8 cellular contexts compared by ENCODE assay signal in genomic region chrX:85244411-85245210, GRCh38. TPM values are rescaled to one million over a fixed set of nuclear protein-coding genes. Genes with fewer than 3 reads are reported as not detected.
DNase-seq lines count a peak whose midpoint lies in the region; ATAC-seq and TF ChIP-seq lines count a peak whose summit lies in the region.

No MANE protein-coding gene starts in this region.

- H3K9me3 Mint-ChIP-seq in activated CD8-positive, alpha-beta T cell treated with anti-CD3 and anti-CD28 coated beads for 36 hours: no peaks in the 10 kb centered on the region

- peaks cover 4% of the 10 kb centered on the region for H3K4me1 Mint-ChIP-seq in activated CD8-positive, alpha-beta T cell treated with anti-CD3 and anti-CD28 coated beads for 36 hours (ENCODE audit: low read depth)

- H3K27me3 Mint-ChIP-seq in activated CD8-positive, alpha-beta T cell treated with anti-CD3 and anti-CD28 coated beads for 36 hours: peaks cover 9% of the 10 kb centered on the region

- ATAC-seq in GM19455 (IDR thresholded peaks at IDR 0.05; ENCODE audit: unreplicated experiment): peak; percentile 54
- peak; percentile 65 for ATAC-seq in activated CD8-positive, alpha-beta T cell treated with anti-CD3 and anti-CD28 coated beads for 36 hours

- TF ChIP-seq CTCF in activated CD8-positive, alpha-beta T cell treated with anti-CD3 and anti-CD28 coated beads for 36 hours (IDR thresholded peaks at IDR 0.05): no peak
- TF ChIP-seq CTCF in foreskin fibroblast (IDR thresholded peaks at IDR 0.05; ENCODE audit: low read depth, low read length): no peak

- CTCF ChIA-PET in activated CD8-positive, alpha-beta T cell treated with anti-CD3 and anti-CD28 coated beads for 36 hours (lab: Charles Lee): interaction anchor here (1.2 kb wide), 1 partner anchor 13 kb away, joined by 3 read pairs; no protein-coding TSS in a partner anchor

- H3K4me3 Mint-ChIP-seq in activated CD8-positive, alpha-beta T cell treated with anti-CD3 and anti-CD28 coated beads for 36 hours: peak overlapping the region; percentile 88

- H3K27ac Mint-ChIP-seq in activated CD8-positive, alpha-beta T cell treated with anti-CD3 and anti-CD28 coated beads for 36 hours: peak overlapping the region; percentile 81

- DNase-seq in D341Med (ENCODE audit: low spot score): peak; percentile 53
- peak; percentile 26 for DNase-seq in LHCN-M2 (ENCODE audit: low read depth)
- peak; percentile 6 for DNase-seq in activated CD8-positive, alpha-beta T cell treated with anti-CD3 and anti-CD28 coated beads for 36 hours
- peak in 1 of 2 donors; percentile 5 for DNase-seq in foreskin fibroblast
- DNase-seq in nucleus accumbens (lab: John Stamatoyannopoulos, UW): peak in 35 of 56 donors; percentile 0 to 36 (median 9)
- DNase-seq in KG1 (lab: John Stamatoyannopoulos, UW): no peak
- DNase-seq in stimulated activated CD4-positive, alpha-beta T cell treated with anti-CD3 and anti-CD28 coated beads, Interleukin-2, amount 100 ng/mL, for 48 hours: no peak

- no peaks in the 10 kb centered on the region for H3K36me3 Mint-ChIP-seq in activated CD8-positive, alpha-beta T cell treated with anti-CD3 and anti-CD28 coated beads for 36 hours (ENCODE audit: low read depth)

- peak overlapping the region; percentile 47 to 62 for H3K4me3 ChIP-seq in foreskin fibroblast (ENCODE audit: low read depth in 1 of 2, low read length in 2 of 2)

- intact Hi-C loops in activated CD8-positive, alpha-beta T cell treated with anti-CD3 and anti-CD28 coated beads for 36 hours (cut with micrococcal nuclease): no loop called here

- POLR2A ChIA-PET in activated CD8-positive, alpha-beta T cell treated with anti-CD3 and anti-CD28 coated beads for 36 hours (lab: Charles Lee): interaction anchor here (1.4 kb wide), 1 partner anchor 152 kb away, joined by 3 read pairs; no protein-coding TSS in a partner anchor

RNA-seq across cellular contexts. Expression of gene ZNF711, which starts 0.8 kb away (rescaled TPM):
- total RNA-seq in LHCN-M2 (2014; rRNA removed): 3.7 and 4.1 TPM in 2 replicates
- polyA plus RNA-seq in LHCN-M2 (2012): 0.90 TPM
- 1 to 10 TPM; 1.1 to 1.2 TPM for total RNA-seq in activated CD8-positive, alpha-beta T cell treated with anti-CD3 and anti-CD28 coated beads for 36 hours

RNA-seq across cellular contexts. Expression of gene SATL1, which starts 1.0 kb away (rescaled TPM):
- total RNA-seq in LHCN-M2 (2014; rRNA removed): not detected in 2 replicates
- polyA plus RNA-seq in LHCN-M2 (2012): not detected
- total RNA-seq in activated CD8-positive, alpha-beta T cell treated with anti-CD3 and anti-CD28 coated beads for 36 hours: not detected

Comparison
In these comparisons a context has a peak if more than half of its experiments do, and no peak if none do; other contexts are left out.
1. DNase-seq: peak in D341Med (single experiment), LHCN-M2 (single experiment), activated CD8-positive, alpha-beta T cell treated with anti-CD3 and anti-CD28 coated beads for 36 hours (single experiment) and nucleus accumbens (35 of 56); none in KG1 (single experiment) and stimulated activated CD4-positive, alpha-beta T cell treated with anti-CD3 and anti-CD28 coated beads, Interleukin-2, amount 100 ng/mL, for 48 hours (0 of 2).